20 cellular contexts compared by ENCODE assay signal in the genomic region with DNA sequence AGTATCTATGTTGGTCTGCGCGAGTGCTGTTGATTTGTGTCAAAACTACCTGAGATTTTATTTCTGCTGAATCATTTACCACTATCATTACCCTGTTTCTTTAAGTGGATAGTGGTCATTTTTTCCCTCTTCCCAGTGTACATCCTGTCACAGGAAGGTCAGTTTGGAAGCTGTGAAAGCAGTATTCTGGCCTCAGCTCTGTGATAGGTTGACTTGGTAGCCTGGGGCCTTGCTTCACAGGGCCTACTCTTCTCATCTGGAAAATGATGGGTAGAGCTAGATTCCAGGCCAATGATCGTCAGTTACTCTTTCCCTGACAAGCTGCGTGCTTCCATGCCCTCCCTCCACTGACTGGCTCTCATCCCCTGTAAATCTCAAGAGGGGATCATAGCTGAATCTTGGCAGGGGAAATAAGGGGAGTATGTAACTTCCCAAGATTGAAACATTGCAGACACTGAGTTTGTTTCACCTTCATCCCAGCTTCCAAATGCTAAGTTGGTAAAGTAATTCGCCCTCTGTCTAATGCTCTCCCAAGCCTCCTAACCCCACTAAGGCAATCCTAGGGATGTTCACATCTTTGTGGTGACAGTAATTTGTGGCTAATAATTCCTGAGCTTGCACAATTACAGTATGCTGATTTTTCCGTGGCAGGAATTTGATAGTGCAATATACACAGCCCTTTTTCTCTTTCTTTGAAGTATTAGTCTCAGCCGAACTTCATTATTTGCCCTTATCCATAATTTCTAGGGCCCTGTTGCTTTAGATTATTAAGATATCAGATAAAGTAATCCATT. TPM values are rescaled to one million over a fixed set of nuclear protein-coding genes. Genes with fewer than 3 reads are reported as not detected.
DNase-seq lines count a peak whose midpoint lies in the region; ATAC-seq and TF ChIP-seq lines count a peak whose summit lies in the region.
"Had no signal": no experiment of that assay in that cellular context is flagged by ENCODE, and none has a peak within 500 bp of the region (broad histone marks: within the 10 kb centered on the region; RNA-seq: fewer than 3 reads in every experiment).

No MANE protein-coding gene starts in this region.

- TF ChIP-seq CTCF in heart right ventricle (IDR thresholded peaks at IDR 0.05) (no peak), osteoblast (IDR thresholded peaks at IDR 0.05; ENCODE audit: extremely low read depth, low read depth, low read length) (no peak), upper lobe of right lung (IDR thresholded peaks at IDR 0.05) (no peak)

- ATAC-seq in heart right ventricle: peak in 7 of 8 donors; percentile 46 to 83 (median 67)
- ATAC-seq in GM21786 (IDR thresholded peaks at IDR 0.05; ENCODE audit: unreplicated experiment): no peak
- no peak for ATAC-seq in upper lobe of right lung

- WGBS in heart right ventricle, 2 donors: 67 to 75% methylated on average over 7 of the region's 7 CpGs

- H3K36me3 ChIP-seq in SK-N-MC (ENCODE audit: insufficient read depth, low read length) (peaks cover 60% of the 10 kb centered on the region), heart right ventricle (peaks cover 0 to 81% (median 10%) of the 10 kb centered on the region in 9 donors), osteoblast (ENCODE audit: insufficient read depth, low read length) (peaks cover 31% of the 10 kb centered on the region), upper lobe of right lung (peaks cover 24% of the 10 kb centered on the region)
- H3K36me3 ChIP-seq: ovary had no signal

- no peak overlapping the region for H3K9ac ChIP-seq in SK-N-MC (ENCODE audit: insufficient read length)

- no peak overlapping the region for H2AFZ ChIP-seq in osteoblast (ENCODE audit: low read length)
- H2AFZ ChIP-seq: PC-9 had no signal

- H3K79me2 ChIP-seq in osteoblast (ENCODE audit: insufficient read depth, low read length): peaks cover 77% of the 10 kb centered on the region

- DNase-seq in EH (ENCODE audit: low read depth) (peak; percentile 29), SK-N-MC (ENCODE audit: low read depth, low spot score) (no peak), heart right ventricle (no peak), osteoblast (ENCODE audit: insufficient read length, low spot score, missing footprints) (no peak), cerebellar nuclear complex (lab: John Stamatoyannopoulos, UW) (no peak), upper lobe of right lung (no peak), NCI-H146 (lab: John Stamatoyannopoulos, UW) (no peak)
- DNase-seq: activated CD8-positive, alpha-beta memory T cell treated with anti-CD3 and anti-CD28 coated beads, Interleukin-2, amount 50 U/mL, for 48 hours; amniotic stem cell; C1 segment of cervical spinal cord; cortex of kidney; DND-41; HCEC 1CT; mammary epithelial cell; NCI-H187; NCI-H510A treated with DMSO at 0.1 percent for 48 hours; ovary; PC-9 had no signal

- peaks cover 0 to 33% (median 22%) of the 10 kb centered on the region in 9 donors for H3K4me1 ChIP-seq in heart right ventricle
- H3K4me1 ChIP-seq in osteoblast (ENCODE audit: insufficient read depth, low read length): no peaks in the 10 kb centered on the region
- H3K4me1 ChIP-seq in upper lobe of right lung: no peaks in the 10 kb centered on the region

- peak overlapping the region; percentile 70 for H3K27ac ChIP-seq in SK-N-MC
- H3K27ac ChIP-seq in heart right ventricle: peak overlapping the region in 8 of 10 donors; percentile 28 to 71 (median 62)
- H3K27ac ChIP-seq in osteoblast (ENCODE audit: low read depth, low read length): peak overlapping the region; percentile 37
- no peak overlapping the region for H3K27ac ChIP-seq in upper lobe of right lung
- H3K27ac ChIP-seq: ovary, PC-9, tibial nerve had no signal

- peaks cover 21% of the 10 kb centered on the region for H4K20me1 ChIP-seq in osteoblast (ENCODE audit: insufficient read depth, low read length)

- H3K4me2 ChIP-seq in osteoblast (ENCODE audit: insufficient read depth, low read length): no peak overlapping the region
- H3K4me2 ChIP-seq: PC-9 had no signal

- H3K9me3 ChIP-seq in SK-N-MC (ENCODE audit: low read depth, low read length): no peaks in the 10 kb centered on the region
- H3K9me3 ChIP-seq in heart right ventricle: no peaks in the 10 kb centered on the region
- H3K9me3 ChIP-seq in osteoblast (ENCODE audit: low read depth, low read length): no peaks in the 10 kb centered on the region
- H3K9me3 ChIP-seq in upper lobe of right lung: no peaks in the 10 kb centered on the region
- H3K9me3 ChIP-seq: ovary, tibial nerve had no signal

- H3K27me3 ChIP-seq in heart right ventricle (no peaks in the 10 kb centered on the region), osteoblast (ENCODE audit: insufficient read depth, low read length) (no peaks in the 10 kb centered on the region), upper lobe of right lung (no peaks in the 10 kb centered on the region)
- H3K27me3 ChIP-seq: ovary, tibial nerve had no signal

- intact Hi-C loops in heart right ventricle (cut with DNase I) (loop anchor here in 3 of 10 donors (5.0 to 10.0 kb wide), 3 partner anchors 45 to 203 kb away; no protein-coding TSS in a partner anchor), upper lobe of right lung (cut with DNase I) (no loop called here)

- no peak overlapping the region for H3K4me3 ChIP-seq in SK-N-MC
- H3K4me3 ChIP-seq in heart right ventricle: no peak overlapping the region
- no peak overlapping the region for H3K4me3 ChIP-seq in osteoblast (ENCODE audit: insufficient read depth, low read length)
- H3K4me3 ChIP-seq in upper lobe of right lung: no peak overlapping the region
- H3K4me3 ChIP-seq: ovary, PC-9, tibial nerve had no signal

RNA-seq across cellular contexts. Expression of a gene that starts 51.1 kb away (rescaled TPM):
- 10 to 100 TPM; 59.9 to 89.9 (median 70.8) TPM for total RNA-seq in heart right ventricle
- 10 to 100 TPM; 20.8 to 25.8 TPM for polyA plus RNA-seq in heart right ventricle
- total RNA-seq in osteoblast: 12.4 and 14.5 TPM in 2 replicates
- 47.8 TPM for total RNA-seq in upper lobe of right lung

Comparison
In these comparisons a context has a peak if more than half of its experiments do, and no peak if none do; other contexts are left out.
1. ATAC-seq: peak in heart right ventricle (7 of 8); none in GM21786 (single experiment) and upper lobe of right lung (single experiment).